In the genomic region with DNA sequence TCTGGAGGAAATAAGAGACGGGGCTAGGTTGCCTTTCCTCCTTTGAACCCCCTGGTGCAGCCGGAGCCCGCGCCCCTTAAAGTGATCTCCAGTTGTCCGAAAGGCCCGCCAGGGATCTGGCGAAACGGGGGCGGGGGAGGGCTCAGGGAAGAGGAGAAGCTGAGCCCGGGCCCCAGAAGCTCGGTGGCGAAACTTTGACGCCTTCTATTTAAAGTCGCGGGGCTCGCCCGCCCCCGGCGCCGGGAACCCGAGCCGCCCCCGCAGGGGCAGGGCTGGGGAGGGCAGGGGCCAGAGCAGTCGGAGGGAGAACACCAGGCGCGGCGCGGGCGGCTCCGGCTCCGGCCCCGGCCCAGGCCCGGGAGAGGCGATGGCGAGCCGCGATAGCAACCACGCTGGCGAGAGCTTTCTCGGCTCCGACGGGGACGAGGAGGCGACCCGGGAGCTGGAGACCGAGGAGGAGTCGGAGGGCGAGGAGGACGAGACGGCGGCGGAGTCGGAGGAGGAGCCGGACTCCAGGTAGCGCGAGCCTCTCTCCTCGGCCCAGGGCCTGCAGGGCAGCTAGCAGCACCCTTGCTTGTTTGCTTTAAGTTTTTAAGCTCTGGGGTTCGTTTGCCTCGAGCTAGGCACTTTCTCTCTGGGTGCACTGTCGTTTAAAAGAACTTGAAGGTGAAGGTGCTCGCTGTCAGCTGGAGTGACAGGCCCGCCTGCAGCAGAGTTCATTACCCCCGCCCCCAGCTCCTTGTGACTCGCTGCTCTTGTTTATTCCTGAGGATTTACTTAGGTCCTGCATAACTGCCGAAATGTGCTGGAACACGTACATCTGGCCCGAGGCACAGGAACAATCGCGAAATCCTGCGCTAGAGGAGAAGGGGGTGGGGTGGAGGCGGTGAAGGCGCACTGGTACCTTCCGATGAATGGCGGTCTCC, we compare ENCODE assay signal across 9 cellular contexts. TPM values are rescaled to one million over a fixed set of nuclear protein-coding genes. Genes with fewer than 3 reads are reported as not detected.
A peak's percentile ranks its signal among the peaks of the same experiment; 100 is the strongest.
DNase-seq lines count a peak whose midpoint lies in the region; ATAC-seq and TF ChIP-seq lines count a peak whose summit lies in the region.
"Had no signal": no experiment of that assay in that cellular context is flagged by ENCODE, and none has a peak within 500 bp of the region (broad histone marks: within the 10 kb centered on the region; RNA-seq: fewer than 3 reads in every experiment).

A gene (plus strand): TSS at position 296 of the 926 bp plus-strand sequence. CDS start 72 bp downstream, at position 368.

- POLR2A ChIA-PET in OCI-LY7 (lab: Charles Lee) = interaction anchor here (0.6 to 1.5 kb wide), 4 partner anchors 11 to 47 kb away, joined by 3 to 6 read pairs (median 4); no protein-coding TSS in a partner anchor

- in situ Hi-C loops in GM23248 (cut with MboI) = loop anchor here (10.0 kb wide), 1 partner anchor 395 kb away; no protein-coding TSS in a partner anchor

- WGBS in GM23248 (ENCODE audit: low coverage in 1 of 2, low lambda C conversion rate in 2 of 2, missing lambda C conversion rate in 2 of 2), 2 experiments = 4 to 5% methylated on average over 64 to 71 of the region's 74 CpGs

- peaks cover 10% of the 10 kb centered on the region for H3F3A ChIP-seq in GM23248 (ENCODE audit: insufficient read depth)

- H3K79me2 ChIP-seq in GM23248 (ENCODE audit: insufficient read depth) (no peaks in the 10 kb centered on the region), OCI-LY7 (ENCODE audit: insufficient read depth, low read depth, low read length) (no peaks in the 10 kb centered on the region)

- ATAC-seq in central memory CD8-positive, alpha-beta T cell (replicated peaks; ENCODE audit: extremely low read depth, poor library complexity, severe bottlenecking) = no peak
- ATAC-seq: SK-N-SH treated with all-trans-retinoic acid at 6 μM for 48 hours had no signal

- DNase-seq in GM23248 = peak; percentile 66
- no peak for DNase-seq in central memory CD8-positive, alpha-beta T cell (ENCODE audit: low spot score in 2 of 2)
- DNase-seq in retina = peak; percentile 65
- DNase-seq in OCI-LY7 (ENCODE audit: low spot score) = no peak
- DNase-seq in HUDEP-2 (lab: John Stamatoyannopoulos, UW; ENCODE audit: unreplicated experiment in 76 of 76) = no peak
- no peak for DNase-seq in COLO829 (ENCODE audit: low spot score)
- no peak for DNase-seq in NK-92 (lab: John Stamatoyannopoulos, UW; ENCODE audit: unreplicated experiment)

- peak within 1 kb of the TSS; percentile 27 for H3K27ac Mint-ChIP-seq in central memory CD8-positive, alpha-beta T cell (ENCODE audit: low read depth)

- H3K27me3 ChIP-seq in GM23248 (replicated peaks; ENCODE audit: insufficient read depth) = no peaks in the 10 kb centered on the region

- BruUV-seq in OCI-LY7 (replicated peaks; lab: Mats Ljungman, UMichigan) = no TSS peak

- H3K4me1 Mint-ChIP-seq in central memory CD8-positive, alpha-beta T cell = peaks cover 10% of the 10 kb centered on the region

- H3K9me3 ChIP-seq in GM23248 (ENCODE audit: low read depth) (no peaks in the 10 kb centered on the region), iPS-18c (ENCODE audit: control insufficient read depth, insufficient read depth, low read length) (no peaks in the 10 kb centered on the region), OCI-LY7 (ENCODE audit: low read length) (no peaks in the 10 kb centered on the region)

- H3K4me2 ChIP-seq in GM23248 (ENCODE audit: unreplicated experiment) (peak within 1 kb of the TSS; percentile 81), OCI-LY7 (ENCODE audit: low read length) (no peak within 1 kb of the TSS)

- intact Hi-C loops in OCI-LY7 (cut with micrococcal nuclease; ENCODE audit: unreplicated experiment) = no loop called here

- no peak within 1 kb of the TSS for H3K27ac ChIP-seq in GM23248
- no peak within 1 kb of the TSS for H3K27ac ChIP-seq in OCI-LY7 (ENCODE audit: low read depth, low read length, poor library complexity, severe bottlenecking)

- H3K4me1 ChIP-seq in GM23248 (ENCODE audit: insufficient read depth) = peaks cover 29% of the 10 kb centered on the region
- no peaks in the 10 kb centered on the region for H3K4me1 ChIP-seq in OCI-LY7 (ENCODE audit: insufficient read depth, low read length, poor library complexity, severe bottlenecking)

- H3K9me3 Mint-ChIP-seq in central memory CD8-positive, alpha-beta T cell = peaks cover 5% of the 10 kb centered on the region

- H3K36me3 Mint-ChIP-seq in central memory CD8-positive, alpha-beta T cell (ENCODE audit: insufficient read depth) = peaks cover 23% of the 10 kb centered on the region

- no peaks in the 10 kb centered on the region for H3K9me2 ChIP-seq in GM23248 (ENCODE audit: insufficient read depth)
- no peaks in the 10 kb centered on the region for H3K9me2 ChIP-seq in OCI-LY7 (ENCODE audit: insufficient read depth, low read length)

- no peaks in the 10 kb centered on the region; the same call in 1 of the 2 replicates for H3K36me3 ChIP-seq in GM23248 (ENCODE audit: low read depth)
- H3K36me3 ChIP-seq in OCI-LY7 (ENCODE audit: insufficient read depth, low read length) = peaks cover 33% of the 10 kb centered on the region

- peak within 1 kb of the TSS; percentile 75 for H3K9ac ChIP-seq in GM23248

- TF ChIP-seq CTCF in OCI-LY7 (conservative IDR thresholded peaks at IDR 0.05; ENCODE audit: low read length) = no peak

- H3K27me3 Mint-ChIP-seq in central memory CD8-positive, alpha-beta T cell = no peaks in the 10 kb centered on the region

- CTCF ChIA-PET in OCI-LY7 (lab: Charles Lee; ENCODE audit: unreplicated experiment) = interaction anchor here (0.6 kb wide), 1 partner anchor 256 kb away, joined by 6 read pairs; no protein-coding TSS in a partner anchor

- H2AFZ ChIP-seq in GM23248 (peak within 1 kb of the TSS; percentile 82), OCI-LY7 (ENCODE audit: low read length) (no peak within 1 kb of the TSS)

- H3K4me3 ChIP-seq in GM23248 (peak within 1 kb of the TSS; percentile 68), iPS-18c (ENCODE audit: insufficient read depth, low read depth, low read length) (peak within 1 kb of the TSS; percentile 56), OCI-LY7 (ENCODE audit: low read depth, low read length, poor library complexity, severe bottlenecking) (no peak within 1 kb of the TSS)

- no peak within 1 kb of the TSS for H3K4me3 Mint-ChIP-seq in central memory CD8-positive, alpha-beta T cell

- H4K20me1 ChIP-seq in GM23248 (ENCODE audit: insufficient read depth) (no peaks in the 10 kb centered on the region), OCI-LY7 (ENCODE audit: insufficient read depth, low read length) (no peaks in the 10 kb centered on the region)

RNA-seq across cellular contexts. Expression of the gene that starts here (rescaled TPM):
- total RNA-seq in GM23248 (2014; rRNA removed; shearing (Covaris generic)) = 0.97 and 1.0 TPM in 2 replicates
- polyA plus RNA-seq in GM23248 (2016; fragmentation: Nextera tagmentation; extraction: Ambion mirVana) = 0.36 and 0.37 TPM in 2 replicates
- total RNA-seq in OCI-LY7 (2014; rRNA removed; shearing (Covaris generic)) = 0.13 and 0.15 TPM in 2 replicates
- total RNA-seq in OCI-LY7 (2022) = 0.13 and 0.21 TPM in 2 replicates

Comparison
In these comparisons a context has a peak if more than half of its experiments do, and no peak if none do; other contexts are left out.
1. DNase-seq: peak in GM23248 (single experiment) and retina (single experiment); none in central memory CD8-positive, alpha-beta T cell (0 of 2), OCI-LY7 (single experiment), HUDEP-2 (0 of 76), COLO829 (single experiment) and NK-92 (single experiment).